1 cellular context compared by ENCODE assay signal in the genomic region with DNA sequence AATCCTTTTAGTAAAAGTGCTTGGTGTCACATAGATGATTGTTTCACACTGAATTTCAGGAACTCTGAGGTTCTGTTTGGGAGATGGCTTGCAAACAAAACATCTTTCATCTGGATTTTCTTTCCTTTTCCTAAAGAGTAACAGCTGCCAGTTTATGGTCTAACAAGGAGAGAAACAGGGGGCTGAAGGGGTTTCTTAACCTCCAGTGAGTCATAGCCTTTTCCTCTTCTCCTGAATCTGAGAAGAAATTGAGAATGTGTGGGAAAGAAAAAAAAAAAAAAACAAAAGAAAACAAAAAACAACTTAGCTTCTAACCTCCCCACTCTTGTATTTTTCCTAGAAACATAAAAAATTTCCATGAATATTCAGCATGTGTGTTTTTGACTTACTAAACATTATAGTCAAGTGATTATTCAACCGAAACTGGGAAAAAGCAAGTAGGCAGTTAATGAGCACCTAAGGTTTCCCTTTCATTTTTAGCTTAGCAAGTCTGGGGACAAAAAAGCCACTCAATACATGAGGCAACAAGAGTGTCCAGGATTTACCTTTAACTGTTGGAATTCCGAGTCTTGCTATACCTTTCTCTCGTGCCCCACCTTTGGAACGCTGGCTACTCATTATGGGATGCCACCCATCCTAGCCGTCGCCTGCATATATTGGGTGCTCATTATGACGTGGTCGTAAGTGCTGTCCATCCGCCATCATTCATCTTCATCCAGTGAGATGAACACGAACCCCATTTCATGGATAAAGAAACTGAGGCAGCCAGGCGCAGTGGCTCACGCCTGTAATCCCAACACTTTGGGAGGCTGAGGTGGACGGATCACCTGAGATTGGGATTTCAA.
TF ChIP-seq lines count a peak whose summit lies in the region.

No MANE protein-coding gene starts in this region.

TF ChIP-seq in endothelial cell of umbilical vein, 7 proteins besides CTCF, POLR2A, EP300 and RAD21:
- TF ChIP-seq POLR2AphosphoS5 (IDR thresholded peaks at IDR 0.05; ENCODE audit: insufficient read depth, low read depth, low read length) = no peak
- TF ChIP-seq FOS (IDR thresholded peaks at IDR 0.05; ENCODE audit: borderline replicate concordance, insufficient read depth, low read length) = peak; percentile 69
- TF ChIP-seq, protein P1, sequence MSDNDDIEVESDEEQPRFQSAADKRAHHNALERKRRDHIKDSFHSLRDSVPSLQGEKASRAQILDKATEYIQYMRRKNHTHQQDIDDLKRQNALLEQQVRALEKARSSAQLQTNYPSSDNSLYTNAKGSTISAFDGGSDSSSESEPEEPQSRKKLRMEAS (IDR thresholded peaks at IDR 0.05; ENCODE audit: insufficient read depth, insufficient read length) = no peak
